1 cellular context compared by ENCODE assay signal in the genomic region with DNA sequence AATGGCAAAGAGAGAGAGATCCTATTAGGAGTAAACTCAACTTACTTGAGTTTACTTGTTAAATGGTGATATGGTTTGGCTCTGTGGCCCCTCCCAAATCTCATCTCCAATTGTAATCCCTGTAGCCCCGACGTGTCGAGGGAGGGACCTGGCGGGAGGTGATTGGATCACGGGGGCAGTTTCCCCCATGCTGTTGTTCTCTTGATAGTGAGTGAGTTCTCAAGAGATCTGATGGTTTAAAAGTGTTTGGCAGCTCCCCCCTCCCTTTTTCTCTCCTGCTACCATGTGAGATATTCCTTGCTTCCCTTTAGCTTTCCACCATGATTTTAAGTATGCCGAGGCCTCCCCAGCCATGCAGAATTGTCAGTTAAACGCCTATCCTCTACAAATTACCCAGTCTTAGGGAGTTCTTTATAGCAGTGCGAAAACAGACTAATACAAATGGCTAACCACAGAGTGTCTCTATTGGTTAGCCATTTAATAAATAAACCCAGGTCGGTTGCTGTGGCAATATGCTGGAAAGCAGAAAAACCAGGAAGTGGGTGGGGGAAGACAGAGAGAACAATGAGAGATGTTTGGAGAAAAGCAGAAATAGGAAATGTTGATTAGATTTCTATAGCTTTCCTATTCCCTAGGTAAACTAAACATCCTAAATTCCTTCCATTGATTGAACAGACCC.
TF ChIP-seq lines count a peak whose summit lies in the region.

No MANE protein-coding gene starts in this region.

TF ChIP-seq in K562, 482 proteins besides CTCF, POLR2A, EP300 and RAD21 (continued from another document and continues in another):
- TF ChIP-seq, protein P1, sequence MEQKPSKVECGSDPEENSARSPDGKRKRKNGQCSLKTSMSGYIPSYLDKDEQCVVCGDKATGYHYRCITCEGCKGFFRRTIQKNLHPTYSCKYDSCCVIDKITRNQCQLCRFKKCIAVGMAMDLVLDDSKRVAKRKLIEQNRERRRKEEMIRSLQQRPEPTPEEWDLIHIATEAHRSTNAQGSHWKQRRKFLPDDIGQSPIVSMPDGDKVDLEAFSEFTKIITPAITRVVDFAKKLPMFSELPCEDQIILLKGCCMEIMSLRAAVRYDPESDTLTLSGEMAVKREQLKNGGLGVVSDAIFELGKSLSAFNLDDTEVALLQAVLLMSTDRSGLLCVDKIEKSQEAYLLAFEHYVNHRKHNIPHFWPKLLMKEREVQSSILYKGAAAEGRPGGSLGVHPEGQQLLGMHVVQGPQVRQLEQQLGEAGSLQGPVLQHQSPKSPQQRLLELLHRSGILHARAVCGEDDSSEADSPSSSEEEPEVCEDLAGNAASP (IDR thresholded peaks at IDR 0.05), result no peak
- 0 out of 2 replicates have a peak, but pooled peaks have one; percentile 18 for TF ChIP-seq SMARCA4 (IDR thresholded peaks at IDR 0.05)
- TF ChIP-seq FUS (optimal IDR thresholded peaks at IDR 0.05; ENCODE audit: low read depth, low read length), result no peak
- TF ChIP-seq, protein P2, sequence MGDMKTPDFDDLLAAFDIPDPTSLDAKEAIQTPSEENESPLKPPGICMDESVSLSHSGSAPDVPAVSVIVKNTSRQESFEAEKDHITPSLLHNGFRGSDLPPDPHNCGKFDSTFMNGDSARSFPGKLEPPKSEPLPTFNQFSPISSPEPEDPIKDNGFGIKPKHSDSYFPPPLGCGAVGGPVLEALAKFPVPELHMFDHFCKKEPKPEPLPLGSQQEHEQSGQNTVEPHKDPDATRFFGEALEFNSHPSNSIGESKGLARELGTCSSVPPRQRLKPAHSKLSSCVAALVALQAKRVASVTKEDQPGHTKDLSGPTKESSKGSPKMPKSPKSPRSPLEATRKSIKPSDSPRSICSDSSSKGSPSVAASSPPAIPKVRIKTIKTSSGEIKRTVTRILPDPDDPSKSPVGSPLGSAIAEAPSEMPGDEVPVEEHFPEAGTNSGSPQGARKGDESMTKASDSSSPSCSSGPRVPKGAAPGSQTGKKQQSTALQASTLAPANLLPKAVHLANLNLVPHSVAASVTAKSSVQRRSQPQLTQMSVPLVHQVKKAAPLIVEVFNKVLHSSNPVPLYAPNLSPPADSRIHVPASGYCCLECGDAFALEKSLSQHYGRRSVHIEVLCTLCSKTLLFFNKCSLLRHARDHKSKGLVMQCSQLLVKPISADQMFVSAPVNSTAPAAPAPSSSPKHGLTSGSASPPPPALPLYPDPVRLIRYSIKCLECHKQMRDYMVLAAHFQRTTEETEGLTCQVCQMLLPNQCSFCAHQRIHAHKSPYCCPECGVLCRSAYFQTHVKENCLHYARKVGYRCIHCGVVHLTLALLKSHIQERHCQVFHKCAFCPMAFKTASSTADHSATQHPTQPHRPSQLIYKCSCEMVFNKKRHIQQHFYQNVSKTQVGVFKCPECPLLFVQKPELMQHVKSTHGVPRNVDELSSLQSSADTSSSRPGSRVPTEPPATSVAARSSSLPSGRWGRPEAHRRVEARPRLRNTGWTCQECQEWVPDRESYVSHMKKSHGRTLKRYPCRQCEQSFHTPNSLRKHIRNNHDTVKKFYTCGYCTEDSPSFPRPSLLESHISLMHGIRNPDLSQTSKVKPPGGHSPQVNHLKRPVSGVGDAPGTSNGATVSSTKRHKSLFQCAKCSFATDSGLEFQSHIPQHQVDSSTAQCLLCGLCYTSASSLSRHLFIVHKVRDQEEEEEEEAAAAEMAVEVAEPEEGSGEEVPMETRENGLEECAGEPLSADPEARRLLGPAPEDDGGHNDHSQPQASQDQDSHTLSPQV (IDR thresholded peaks at IDR 0.05), result peak; percentile 32; the same call in 1 of the 2 replicates
- TF ChIP-seq, protein P3, sequence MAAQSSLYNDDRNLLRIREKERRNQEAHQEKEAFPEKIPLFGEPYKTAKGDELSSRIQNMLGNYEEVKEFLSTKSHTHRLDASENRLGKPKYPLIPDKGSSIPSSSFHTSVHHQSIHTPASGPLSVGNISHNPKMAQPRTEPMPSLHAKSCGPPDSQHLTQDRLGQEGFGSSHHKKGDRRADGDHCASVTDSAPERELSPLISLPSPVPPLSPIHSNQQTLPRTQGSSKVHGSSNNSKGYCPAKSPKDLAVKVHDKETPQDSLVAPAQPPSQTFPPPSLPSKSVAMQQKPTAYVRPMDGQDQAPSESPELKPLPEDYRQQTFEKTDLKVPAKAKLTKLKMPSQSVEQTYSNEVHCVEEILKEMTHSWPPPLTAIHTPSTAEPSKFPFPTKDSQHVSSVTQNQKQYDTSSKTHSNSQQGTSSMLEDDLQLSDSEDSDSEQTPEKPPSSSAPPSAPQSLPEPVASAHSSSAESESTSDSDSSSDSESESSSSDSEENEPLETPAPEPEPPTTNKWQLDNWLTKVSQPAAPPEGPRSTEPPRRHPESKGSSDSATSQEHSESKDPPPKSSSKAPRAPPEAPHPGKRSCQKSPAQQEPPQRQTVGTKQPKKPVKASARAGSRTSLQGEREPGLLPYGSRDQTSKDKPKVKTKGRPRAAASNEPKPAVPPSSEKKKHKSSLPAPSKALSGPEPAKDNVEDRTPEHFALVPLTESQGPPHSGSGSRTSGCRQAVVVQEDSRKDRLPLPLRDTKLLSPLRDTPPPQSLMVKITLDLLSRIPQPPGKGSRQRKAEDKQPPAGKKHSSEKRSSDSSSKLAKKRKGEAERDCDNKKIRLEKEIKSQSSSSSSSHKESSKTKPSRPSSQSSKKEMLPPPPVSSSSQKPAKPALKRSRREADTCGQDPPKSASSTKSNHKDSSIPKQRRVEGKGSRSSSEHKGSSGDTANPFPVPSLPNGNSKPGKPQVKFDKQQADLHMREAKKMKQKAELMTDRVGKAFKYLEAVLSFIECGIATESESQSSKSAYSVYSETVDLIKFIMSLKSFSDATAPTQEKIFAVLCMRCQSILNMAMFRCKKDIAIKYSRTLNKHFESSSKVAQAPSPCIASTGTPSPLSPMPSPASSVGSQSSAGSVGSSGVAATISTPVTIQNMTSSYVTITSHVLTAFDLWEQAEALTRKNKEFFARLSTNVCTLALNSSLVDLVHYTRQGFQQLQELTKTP (IDR thresholded peaks at IDR 0.05; ENCODE audit: low read depth in 1 of 2, partially characterized antibody in 2 of 2), result peak in 1 of 2 experiments; percentile 38
- TF ChIP-seq, protein P4, sequence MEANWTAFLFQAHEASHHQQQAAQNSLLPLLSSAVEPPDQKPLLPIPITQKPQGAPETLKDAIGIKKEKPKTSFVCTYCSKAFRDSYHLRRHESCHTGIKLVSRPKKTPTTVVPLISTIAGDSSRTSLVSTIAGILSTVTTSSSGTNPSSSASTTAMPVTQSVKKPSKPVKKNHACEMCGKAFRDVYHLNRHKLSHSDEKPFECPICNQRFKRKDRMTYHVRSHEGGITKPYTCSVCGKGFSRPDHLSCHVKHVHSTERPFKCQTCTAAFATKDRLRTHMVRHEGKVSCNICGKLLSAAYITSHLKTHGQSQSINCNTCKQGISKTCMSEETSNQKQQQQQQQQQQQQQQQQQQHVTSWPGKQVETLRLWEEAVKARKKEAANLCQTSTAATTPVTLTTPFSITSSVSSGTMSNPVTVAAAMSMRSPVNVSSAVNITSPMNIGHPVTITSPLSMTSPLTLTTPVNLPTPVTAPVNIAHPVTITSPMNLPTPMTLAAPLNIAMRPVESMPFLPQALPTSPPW (CRISPR knock-in tag; IDR thresholded peaks at IDR 0.05), result peak; percentile 53; the same call in 1 of the 2 replicates
- TF ChIP-seq CHD4 (IDR thresholded peaks at IDR 0.05; ENCODE audit: insufficient read depth, insufficient replicate concordance, low read depth, low read length, poor library complexity, severe bottlenecking), result no peak
- TF ChIP-seq, protein P5, sequence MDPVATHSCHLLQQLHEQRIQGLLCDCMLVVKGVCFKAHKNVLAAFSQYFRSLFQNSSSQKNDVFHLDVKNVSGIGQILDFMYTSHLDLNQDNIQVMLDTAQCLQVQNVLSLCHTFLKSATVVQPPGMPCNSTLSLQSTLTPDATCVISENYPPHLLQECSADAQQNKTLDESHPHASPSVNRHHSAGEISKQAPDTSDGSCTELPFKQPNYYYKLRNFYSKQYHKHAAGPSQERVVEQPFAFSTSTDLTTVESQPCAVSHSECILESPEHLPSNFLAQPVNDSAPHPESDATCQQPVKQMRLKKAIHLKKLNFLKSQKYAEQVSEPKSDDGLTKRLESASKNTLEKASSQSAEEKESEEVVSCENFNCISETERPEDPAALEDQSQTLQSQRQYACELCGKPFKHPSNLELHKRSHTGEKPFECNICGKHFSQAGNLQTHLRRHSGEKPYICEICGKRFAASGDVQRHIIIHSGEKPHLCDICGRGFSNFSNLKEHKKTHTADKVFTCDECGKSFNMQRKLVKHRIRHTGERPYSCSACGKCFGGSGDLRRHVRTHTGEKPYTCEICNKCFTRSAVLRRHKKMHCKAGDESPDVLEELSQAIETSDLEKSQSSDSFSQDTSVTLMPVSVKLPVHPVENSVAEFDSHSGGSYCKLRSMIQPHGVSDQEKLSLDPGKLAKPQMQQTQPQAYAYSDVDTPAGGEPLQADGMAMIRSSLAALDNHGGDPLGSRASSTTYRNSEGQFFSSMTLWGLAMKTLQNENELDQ (CRISPR knock-in tag; IDR thresholded peaks at IDR 0.05; ENCODE audit: borderline replicate concordance), result no peak
- no peak for TF ChIP-seq ADNP (tag; IDR thresholded peaks at IDR 0.05)
- TF ChIP-seq, protein P6, sequence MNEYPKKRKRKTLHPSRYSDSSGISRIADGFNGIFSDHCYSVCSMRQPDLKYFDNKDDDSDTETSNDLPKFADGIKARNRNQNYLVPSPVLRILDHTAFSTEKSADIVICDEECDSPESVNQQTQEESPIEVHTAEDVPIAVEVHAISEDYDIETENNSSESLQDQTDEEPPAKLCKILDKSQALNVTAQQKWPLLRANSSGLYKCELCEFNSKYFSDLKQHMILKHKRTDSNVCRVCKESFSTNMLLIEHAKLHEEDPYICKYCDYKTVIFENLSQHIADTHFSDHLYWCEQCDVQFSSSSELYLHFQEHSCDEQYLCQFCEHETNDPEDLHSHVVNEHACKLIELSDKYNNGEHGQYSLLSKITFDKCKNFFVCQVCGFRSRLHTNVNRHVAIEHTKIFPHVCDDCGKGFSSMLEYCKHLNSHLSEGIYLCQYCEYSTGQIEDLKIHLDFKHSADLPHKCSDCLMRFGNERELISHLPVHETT (CRISPR knock-in tag; conservative IDR thresholded peaks at IDR 0.05 in 1 of 2, IDR thresholded peaks at IDR 0.05 in 1 of 2), result no peak
- no peak for TF ChIP-seq ZNF324 (CRISPR knock-in tag; IDR thresholded peaks at IDR 0.05)
- TF ChIP-seq MAFG (tag; conservative IDR thresholded peaks at IDR 0.05), result no peak
- TF ChIP-seq CREM (IDR thresholded peaks at IDR 0.05; ENCODE audit: low read depth), result 0 out of 2 replicates have a peak, but pooled peaks have one; percentile 7
- TF ChIP-seq, protein P7, sequence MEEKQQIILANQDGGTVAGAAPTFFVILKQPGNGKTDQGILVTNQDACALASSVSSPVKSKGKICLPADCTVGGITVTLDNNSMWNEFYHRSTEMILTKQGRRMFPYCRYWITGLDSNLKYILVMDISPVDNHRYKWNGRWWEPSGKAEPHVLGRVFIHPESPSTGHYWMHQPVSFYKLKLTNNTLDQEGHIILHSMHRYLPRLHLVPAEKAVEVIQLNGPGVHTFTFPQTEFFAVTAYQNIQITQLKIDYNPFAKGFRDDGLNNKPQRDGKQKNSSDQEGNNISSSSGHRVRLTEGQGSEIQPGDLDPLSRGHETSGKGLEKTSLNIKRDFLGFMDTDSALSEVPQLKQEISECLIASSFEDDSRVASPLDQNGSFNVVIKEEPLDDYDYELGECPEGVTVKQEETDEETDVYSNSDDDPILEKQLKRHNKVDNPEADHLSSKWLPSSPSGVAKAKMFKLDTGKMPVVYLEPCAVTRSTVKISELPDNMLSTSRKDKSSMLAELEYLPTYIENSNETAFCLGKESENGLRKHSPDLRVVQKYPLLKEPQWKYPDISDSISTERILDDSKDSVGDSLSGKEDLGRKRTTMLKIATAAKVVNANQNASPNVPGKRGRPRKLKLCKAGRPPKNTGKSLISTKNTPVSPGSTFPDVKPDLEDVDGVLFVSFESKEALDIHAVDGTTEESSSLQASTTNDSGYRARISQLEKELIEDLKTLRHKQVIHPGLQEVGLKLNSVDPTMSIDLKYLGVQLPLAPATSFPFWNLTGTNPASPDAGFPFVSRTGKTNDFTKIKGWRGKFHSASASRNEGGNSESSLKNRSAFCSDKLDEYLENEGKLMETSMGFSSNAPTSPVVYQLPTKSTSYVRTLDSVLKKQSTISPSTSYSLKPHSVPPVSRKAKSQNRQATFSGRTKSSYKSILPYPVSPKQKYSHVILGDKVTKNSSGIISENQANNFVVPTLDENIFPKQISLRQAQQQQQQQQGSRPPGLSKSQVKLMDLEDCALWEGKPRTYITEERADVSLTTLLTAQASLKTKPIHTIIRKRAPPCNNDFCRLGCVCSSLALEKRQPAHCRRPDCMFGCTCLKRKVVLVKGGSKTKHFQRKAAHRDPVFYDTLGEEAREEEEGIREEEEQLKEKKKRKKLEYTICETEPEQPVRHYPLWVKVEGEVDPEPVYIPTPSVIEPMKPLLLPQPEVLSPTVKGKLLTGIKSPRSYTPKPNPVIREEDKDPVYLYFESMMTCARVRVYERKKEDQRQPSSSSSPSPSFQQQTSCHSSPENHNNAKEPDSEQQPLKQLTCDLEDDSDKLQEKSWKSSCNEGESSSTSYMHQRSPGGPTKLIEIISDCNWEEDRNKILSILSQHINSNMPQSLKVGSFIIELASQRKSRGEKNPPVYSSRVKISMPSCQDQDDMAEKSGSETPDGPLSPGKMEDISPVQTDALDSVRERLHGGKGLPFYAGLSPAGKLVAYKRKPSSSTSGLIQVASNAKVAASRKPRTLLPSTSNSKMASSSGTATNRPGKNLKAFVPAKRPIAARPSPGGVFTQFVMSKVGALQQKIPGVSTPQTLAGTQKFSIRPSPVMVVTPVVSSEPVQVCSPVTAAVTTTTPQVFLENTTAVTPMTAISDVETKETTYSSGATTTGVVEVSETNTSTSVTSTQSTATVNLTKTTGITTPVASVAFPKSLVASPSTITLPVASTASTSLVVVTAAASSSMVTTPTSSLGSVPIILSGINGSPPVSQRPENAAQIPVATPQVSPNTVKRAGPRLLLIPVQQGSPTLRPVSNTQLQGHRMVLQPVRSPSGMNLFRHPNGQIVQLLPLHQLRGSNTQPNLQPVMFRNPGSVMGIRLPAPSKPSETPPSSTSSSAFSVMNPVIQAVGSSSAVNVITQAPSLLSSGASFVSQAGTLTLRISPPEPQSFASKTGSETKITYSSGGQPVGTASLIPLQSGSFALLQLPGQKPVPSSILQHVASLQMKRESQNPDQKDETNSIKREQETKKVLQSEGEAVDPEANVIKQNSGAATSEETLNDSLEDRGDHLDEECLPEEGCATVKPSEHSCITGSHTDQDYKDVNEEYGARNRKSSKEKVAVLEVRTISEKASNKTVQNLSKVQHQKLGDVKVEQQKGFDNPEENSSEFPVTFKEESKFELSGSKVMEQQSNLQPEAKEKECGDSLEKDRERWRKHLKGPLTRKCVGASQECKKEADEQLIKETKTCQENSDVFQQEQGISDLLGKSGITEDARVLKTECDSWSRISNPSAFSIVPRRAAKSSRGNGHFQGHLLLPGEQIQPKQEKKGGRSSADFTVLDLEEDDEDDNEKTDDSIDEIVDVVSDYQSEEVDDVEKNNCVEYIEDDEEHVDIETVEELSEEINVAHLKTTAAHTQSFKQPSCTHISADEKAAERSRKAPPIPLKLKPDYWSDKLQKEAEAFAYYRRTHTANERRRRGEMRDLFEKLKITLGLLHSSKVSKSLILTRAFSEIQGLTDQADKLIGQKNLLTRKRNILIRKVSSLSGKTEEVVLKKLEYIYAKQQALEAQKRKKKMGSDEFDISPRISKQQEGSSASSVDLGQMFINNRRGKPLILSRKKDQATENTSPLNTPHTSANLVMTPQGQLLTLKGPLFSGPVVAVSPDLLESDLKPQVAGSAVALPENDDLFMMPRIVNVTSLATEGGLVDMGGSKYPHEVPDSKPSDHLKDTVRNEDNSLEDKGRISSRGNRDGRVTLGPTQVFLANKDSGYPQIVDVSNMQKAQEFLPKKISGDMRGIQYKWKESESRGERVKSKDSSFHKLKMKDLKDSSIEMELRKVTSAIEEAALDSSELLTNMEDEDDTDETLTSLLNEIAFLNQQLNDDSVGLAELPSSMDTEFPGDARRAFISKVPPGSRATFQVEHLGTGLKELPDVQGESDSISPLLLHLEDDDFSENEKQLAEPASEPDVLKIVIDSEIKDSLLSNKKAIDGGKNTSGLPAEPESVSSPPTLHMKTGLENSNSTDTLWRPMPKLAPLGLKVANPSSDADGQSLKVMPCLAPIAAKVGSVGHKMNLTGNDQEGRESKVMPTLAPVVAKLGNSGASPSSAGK (IDR thresholded peaks at IDR 0.05), result peak; percentile 33
- peak in 1 of 2 experiments; percentile 44; a peak in 1 of 3 replicates for TF ChIP-seq CBX3 (IDR thresholded peaks at IDR 0.05; ENCODE audit: borderline replicate concordance in 1 of 2, low read length in 2 of 2)
- peak in 1 of 2 experiments; percentile 22; a peak in 1 of 4 replicates for TF ChIP-seq MAZ (CRISPR knock-in tag; conservative IDR thresholded peaks at IDR 0.05 in 1 of 2, IDR thresholded peaks at IDR 0.05 in 1 of 2)
